15 cellular contexts compared by ENCODE assay signal in the genomic region with DNA sequence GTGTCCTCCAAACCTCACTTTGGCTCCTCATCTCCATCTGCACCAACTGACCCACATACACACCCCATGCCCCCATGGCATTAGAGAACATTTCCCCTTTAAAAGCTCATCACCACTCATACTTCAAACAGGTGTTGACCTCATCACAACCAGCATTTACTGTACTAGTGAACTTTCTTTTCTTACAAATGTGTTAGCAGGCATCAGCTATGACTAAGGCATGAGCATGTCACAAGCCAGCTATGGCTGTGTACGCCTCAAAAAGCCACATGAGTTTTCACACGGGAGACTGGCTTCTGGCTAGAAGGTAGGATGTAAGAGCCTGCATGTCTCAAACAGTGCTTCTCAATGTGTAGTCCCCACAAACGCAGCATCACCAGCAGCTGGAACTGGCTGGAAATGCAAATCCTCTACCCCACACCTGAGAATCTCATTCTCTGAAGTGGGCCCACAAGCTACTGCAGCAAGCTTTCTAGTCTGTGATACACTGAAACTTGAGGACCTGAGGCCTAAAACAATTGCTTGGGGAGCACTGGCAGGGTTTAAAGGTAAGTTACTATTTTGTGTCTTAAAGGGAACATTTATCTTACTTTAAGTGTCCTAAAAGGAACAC.
"Had no signal": no experiment of that assay in that cellular context is flagged by ENCODE, and none has a peak within 500 bp of the region (broad histone marks: within the 10 kb centered on the region; RNA-seq: fewer than 3 reads in every experiment).

No MANE protein-coding gene starts in this region.

- ATAC-seq: foreskin keratinocyte; naive thymus-derived CD8-positive, alpha-beta T cell had no signal

- H3K4me3 ChIP-seq: breast epithelium, dorsolateral prefrontal cortex, esophagus muscularis mucosa, tibial nerve, vagina had no signal

- DNase-seq: activated CD4-positive, alpha-beta T cell treated with anti-CD3 and anti-CD28 coated beads for 4 hours; activated gamma-delta T cell; anterior cingulate cortex; dorsolateral prefrontal cortex; foreskin keratinocyte; head of caudate nucleus; naive thymus-derived CD8-positive, alpha-beta T cell; retina; stimulated activated CD4-positive, alpha-beta T cell treated with anti-CD3 and anti-CD28 coated beads, Interleukin-15, amount 100 ng/mL, for 24 hours; T1000; WERI-Rb-1 had no signal
